Comparison of ENCODE assay signal across 8 cellular contexts in genomic region chr4:127782275-127783025, GRCh38. TPM values are rescaled to one million over a fixed set of nuclear protein-coding genes. Genes with fewer than 3 reads are reported as not detected.
DNase-seq lines count a peak whose midpoint lies in the region; ATAC-seq and TF ChIP-seq lines count a peak whose summit lies in the region.

Gene HSPA4L, plus strand, starts transcription at chr4:127782322. Its CDS starts 229 bp downstream, at chr4:127782551.

- BruUV-seq in Panc1 (replicated peaks; lab: Mats Ljungman, UMichigan), result no TSS peak

- intact Hi-C loops in Panc1 (cut with micrococcal nuclease; ENCODE audit: unreplicated experiment), result no loop called here

- CTCF ChIA-PET in Panc1 (lab: Charles Lee), result no interaction called here
- CTCF ChIA-PET in activated naive CD4-positive, alpha-beta T cell treated with anti-CD3 and anti-CD28 coated beads, Interleukin-2, amount 10 ng/mL, durations not matched to agents 7 days and 5 days (lab: Charles Lee), result no interaction called here

- peak within 1 kb of the TSS; percentile 81 to 86 for H3K4me3 ChIP-seq in Panc1 (ENCODE audit: low read depth in 2 of 2, low read length in 2 of 2)

- POLR2A ChIA-PET in Panc1 (lab: Charles Lee), result interaction anchor here (0.6 kb wide), 2 partner anchors 62 to 99 kb away, joined by 4 to 7 read pairs; no protein-coding TSS in a partner anchor

- H3K27ac ChIP-seq in Panc1 (ENCODE audit: low read length), result peak within 1 kb of the TSS; percentile 82

- H3K27me3 Mint-ChIP-seq in activated naive CD4-positive, alpha-beta T cell treated with anti-CD3 and anti-CD28 coated beads, Interleukin-2, amount 10 ng/mL, durations not matched to agents 7 days and 5 days, result peaks cover 63% of the 10 kb centered on the region

- peaks cover 4% of the 10 kb centered on the region for H3K36me3 Mint-ChIP-seq in activated naive CD4-positive, alpha-beta T cell treated with anti-CD3 and anti-CD28 coated beads, Interleukin-2, amount 10 ng/mL, durations not matched to agents 7 days and 5 days

- no peaks in the 10 kb centered on the region for H3K27me3 ChIP-seq in Panc1 (ENCODE audit: control insufficient read depth, insufficient read depth, low read length)

- H3K4me1 ChIP-seq in Panc1 (ENCODE audit: control insufficient read depth, insufficient read depth, low read length), result peaks cover 2% of the 10 kb centered on the region; the same call in 1 of the 2 replicates

- H3K4me3 Mint-ChIP-seq in activated naive CD4-positive, alpha-beta T cell treated with anti-CD3 and anti-CD28 coated beads, Interleukin-2, amount 10 ng/mL, durations not matched to agents 7 days and 5 days, result peak within 1 kb of the TSS; percentile 89

- peak; percentile 56 for DNase-seq in Daoy (ENCODE audit: low read depth)
- DNase-seq in HT-29 (ENCODE audit: low spot score), result peak; percentile 85
- DNase-seq in Panc1 (ENCODE audit: low read depth, low spot score), result peak; percentile 65
- DNase-seq in activated naive CD4-positive, alpha-beta T cell treated with anti-CD3 and anti-CD28 coated beads, Interleukin-2, amount 10 ng/mL, durations not matched to agents 7 days and 5 days, result peak; percentile 69
- DNase-seq in glomerular visceral epithelial cell (ENCODE audit: extremely low spot score), result peak; percentile 44
- peak; percentile 29 for DNase-seq in omental fat pad (ENCODE audit: low spot score)
- no peak for DNase-seq in foreskin melanocyte

- ATAC-seq in GM21423 (IDR thresholded peaks at IDR 0.05; ENCODE audit: unreplicated experiment), result peak; percentile 38
- peak; percentile 82 for ATAC-seq in Panc1
- ATAC-seq in omental fat pad (ENCODE audit: low FRiP score), result peak; percentile 35

- H3K4me1 Mint-ChIP-seq in activated naive CD4-positive, alpha-beta T cell treated with anti-CD3 and anti-CD28 coated beads, Interleukin-2, amount 10 ng/mL, durations not matched to agents 7 days and 5 days, result peaks cover 19% of the 10 kb centered on the region

- H3K9me3 Mint-ChIP-seq in activated naive CD4-positive, alpha-beta T cell treated with anti-CD3 and anti-CD28 coated beads, Interleukin-2, amount 10 ng/mL, durations not matched to agents 7 days and 5 days, result no peaks in the 10 kb centered on the region

- peak within 1 kb of the TSS; percentile 42 for H3K27ac Mint-ChIP-seq in activated naive CD4-positive, alpha-beta T cell treated with anti-CD3 and anti-CD28 coated beads, Interleukin-2, amount 10 ng/mL, durations not matched to agents 7 days and 5 days

- TF ChIP-seq CTCF in Panc1 (IDR thresholded peaks at IDR 0.05) (peak; percentile 49), omental fat pad (IDR thresholded peaks at IDR 0.05) (no peak)

- no peaks in the 10 kb centered on the region for H3K9me3 ChIP-seq in Panc1 (ENCODE audit: control insufficient read depth, insufficient read depth, low read depth, low read length)

- in situ Hi-C loops in Panc1 (cut with HindIII; ENCODE audit: low pct_unique_long_range_greater_than_20kb, low sequenced_read_pairs), result no loop called here

- no peaks in the 10 kb centered on the region; the same call in 1 of the 2 replicates for H3K36me3 ChIP-seq in Panc1 (ENCODE audit: control insufficient read depth, insufficient read depth, low read length)

RNA-seq across cellular contexts. Expression of gene HSPA4L, which starts in this region (rescaled TPM):
- 7.9 and 10.5 TPM in 2 replicates for total RNA-seq in Daoy (2014; rRNA removed; shearing (Covaris generic))
- total RNA-seq in HT-29 (2014; rRNA removed; shearing (Covaris generic)), result 7.7 and 8.1 TPM in 2 replicates
- total RNA-seq in Panc1 (2021; ENCODE audit: unreplicated experiment), result 21.5 TPM
- polyA plus RNA-seq in Panc1 (2012; ENCODE audit: insufficient read length), result 9.8 TPM
- 1 to 10 TPM; 1.3 to 4.6 (median 2.1) TPM for total RNA-seq in omental fat pad
